ENCODE assay signal across 2 cellular contexts in the genomic region with DNA sequence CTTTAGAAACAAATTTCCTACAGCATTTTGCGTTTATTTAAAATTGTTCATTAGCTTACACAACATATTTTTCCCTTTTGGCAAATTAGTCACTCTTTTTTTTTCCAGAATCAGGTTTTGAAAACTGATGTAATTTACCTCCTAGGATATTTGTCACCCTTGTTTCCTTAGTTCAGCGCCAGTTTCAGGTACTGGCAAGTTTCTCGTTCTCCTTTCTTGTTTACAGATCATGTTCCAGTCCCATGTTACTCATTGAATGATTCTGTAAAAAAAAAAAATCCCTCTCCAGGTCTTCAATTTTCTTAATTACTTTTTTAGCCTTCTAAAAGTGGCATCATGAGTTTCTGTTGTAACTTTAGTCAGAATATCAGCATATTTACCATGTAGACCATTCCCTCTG.
A peak's percentile ranks its signal among the peaks of the same experiment; 100 is the strongest.
TF ChIP-seq lines count a peak whose summit lies in the region.

No MANE protein-coding gene starts in this region.

TF ChIP-seq in HCT116, 20 proteins besides CTCF, POLR2A, EP300 and RAD21:
- TF ChIP-seq, protein P1, sequence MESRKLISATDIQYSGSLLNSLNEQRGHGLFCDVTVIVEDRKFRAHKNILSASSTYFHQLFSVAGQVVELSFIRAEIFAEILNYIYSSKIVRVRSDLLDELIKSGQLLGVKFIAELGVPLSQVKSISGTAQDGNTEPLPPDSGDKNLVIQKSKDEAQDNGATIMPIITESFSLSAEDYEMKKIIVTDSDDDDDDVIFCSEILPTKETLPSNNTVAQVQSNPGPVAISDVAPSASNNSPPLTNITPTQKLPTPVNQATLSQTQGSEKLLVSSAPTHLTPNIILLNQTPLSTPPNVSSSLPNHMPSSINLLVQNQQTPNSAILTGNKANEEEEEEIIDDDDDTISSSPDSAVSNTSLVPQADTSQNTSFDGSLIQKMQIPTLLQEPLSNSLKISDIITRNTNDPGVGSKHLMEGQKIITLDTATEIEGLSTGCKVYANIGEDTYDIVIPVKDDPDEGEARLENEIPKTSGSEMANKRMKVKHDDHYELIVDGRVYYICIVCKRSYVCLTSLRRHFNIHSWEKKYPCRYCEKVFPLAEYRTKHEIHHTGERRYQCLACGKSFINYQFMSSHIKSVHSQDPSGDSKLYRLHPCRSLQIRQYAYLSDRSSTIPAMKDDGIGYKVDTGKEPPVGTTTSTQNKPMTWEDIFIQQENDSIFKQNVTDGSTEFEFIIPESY (IDR thresholded peaks at IDR 0.05; ENCODE audit: extremely low read depth, insufficient replicate concordance, low read length): no peak
- TF ChIP-seq YY1 (IDR thresholded peaks at IDR 0.05; ENCODE audit: extremely low read depth, insufficient replicate concordance, low read depth, low read length) (no peak), EZH2phosphoT487 (IDR thresholded peaks at IDR 0.05; ENCODE audit: borderline replicate concordance) (no peak), JUND (IDR thresholded peaks at IDR 0.05) (no peak), SRF (IDR thresholded peaks at IDR 0.05; ENCODE audit: low read depth) (no peak), ZFX (IDR thresholded peaks at IDR 0.05) (no peak), REST (IDR thresholded peaks at IDR 0.05; ENCODE audit: low read depth) (no peak), CEBPB (IDR thresholded peaks at IDR 0.05; ENCODE audit: low read depth) (no peak)
- TF ChIP-seq, protein P2, sequence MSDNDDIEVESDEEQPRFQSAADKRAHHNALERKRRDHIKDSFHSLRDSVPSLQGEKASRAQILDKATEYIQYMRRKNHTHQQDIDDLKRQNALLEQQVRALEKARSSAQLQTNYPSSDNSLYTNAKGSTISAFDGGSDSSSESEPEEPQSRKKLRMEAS (IDR thresholded peaks at IDR 0.05): no peak

TF ChIP-seq in liver, 16 proteins besides CTCF, POLR2A, EP300 and RAD21:
- TF ChIP-seq HNF4A (conservative IDR thresholded peaks at IDR 0.05) (peak in 1 of 2 donors; percentile 42), FOXA1 (IDR thresholded peaks at IDR 0.05) (peak; percentile 30), FOXA2 (IDR thresholded peaks at IDR 0.05) (peak; percentile 31), YY1 (IDR thresholded peaks at IDR 0.05) (no peak), EGR1 (IDR thresholded peaks at IDR 0.05; ENCODE audit: low read depth in 2 of 2) (no peak)
